Comparison of ENCODE assay signal across 8 cellular contexts in genomic region chr2:178450574-178451429, GRCh38. TPM values are rescaled to one million over a fixed set of nuclear protein-coding genes. Genes with fewer than 3 reads are reported as not detected.
A peak's percentile ranks its signal among the peaks of the same experiment; 100 is the strongest.
DNase-seq lines count a peak whose midpoint lies in the region; ATAC-seq and TF ChIP-seq lines count a peak whose summit lies in the region.

Gene PJVK, plus strand, starts transcription at chr2:178451378. Its CDS starts 2,032 bp downstream, at chr2:178453410.
Gene PRKRA, minus strand, starts transcription at chr2:178451175. Its CDS starts 145 bp downstream, at chr2:178451030.

- no peaks in the 10 kb centered on the region for H3K9me3 ChIP-seq in muscle layer of duodenum (ENCODE audit: control insufficient read depth in 1 of 2, low read length in 2 of 2)

- H3K27ac ChIP-seq in muscle layer of duodenum (ENCODE audit: low read length), result peak within 1 kb of the TSS; percentile 98

- peak; percentile 87 for DNase-seq in DMS79 (lab: John Stamatoyannopoulos, UW)
- DNase-seq in KG1 (lab: John Stamatoyannopoulos, UW), result peak; percentile 91
- DNase-seq in activated T-cell treated with anti-CD3 and anti-CD28 coated beads, Interleukin-2, amount 50 U/mL, for 48 hours, result peak; percentile 98
- peak; percentile 93 for DNase-seq in stimulated activated CD8-positive, alpha-beta memory T cell treated with anti-CD3 and anti-CD28 coated beads, Interleukin-7, amount 100 ng/mL, for 24 hours (ENCODE audit: low read depth)

- peaks cover 11 to 24% of the 10 kb centered on the region in 2 donors for H3K36me3 ChIP-seq in muscle layer of duodenum (ENCODE audit: control insufficient read depth in 1 of 2, insufficient read depth in 2 of 2, low read length in 2 of 2)

- no peaks in the 10 kb centered on the region for H3K27me3 ChIP-seq in muscle layer of duodenum (ENCODE audit: low read depth, low read length)

- peak within 1 kb of the TSS; percentile 73 to 88 for H3K4me3 ChIP-seq in muscle layer of duodenum (ENCODE audit: low read depth in 1 of 2, low read length in 2 of 2)

- ATAC-seq in GM21737 (IDR thresholded peaks at IDR 0.05; ENCODE audit: unreplicated experiment) (peak; percentile 88), esophagus mucosa (peak; percentile 99)

- H3K4me1 ChIP-seq in muscle layer of duodenum (ENCODE audit: control insufficient read depth in 1 of 2, insufficient read depth in 2 of 2, low read length in 2 of 2), result peaks cover 6 to 24% of the 10 kb centered on the region in 2 donors

TF ChIP-seq in PFSK-1, 5 proteins besides CTCF, POLR2A, EP300 and RAD21:
- TF ChIP-seq SIN3A (IDR thresholded peaks at IDR 0.05; ENCODE audit: borderline replicate concordance, insufficient read depth, low read length), result peak; percentile 59; the same call in 1 of the 2 replicates
- no peak for TF ChIP-seq FOXP2 (optimal IDR thresholded peaks at IDR 0.05; ENCODE audit: borderline replicate concordance, extremely low read depth, extremely low read length, insufficient read depth)
- peak in 1 of 2 experiments; percentile 36; a peak in 1 of 4 replicates for TF ChIP-seq REST (IDR thresholded peaks at IDR 0.05; ENCODE audit: insufficient read depth in 1 of 2, low read depth in 2 of 2, low read length in 2 of 2)
- no peak for TF ChIP-seq TAF1 (IDR thresholded peaks at IDR 0.05; ENCODE audit: borderline replicate concordance, insufficient read depth, low read length)
- peak; percentile 91 for TF ChIP-seq POLR2AphosphoS5 (IDR thresholded peaks at IDR 0.05; ENCODE audit: low read depth, low read length)

RNA-seq across cellular contexts. Expression of gene PJVK, which starts in this region (rescaled TPM):
- 0.30 TPM for polyA plus RNA-seq in PFSK-1 (2012; ENCODE audit: insufficient read length, low read depth)
- total RNA-seq in esophagus mucosa, result 1.4 TPM

RNA-seq across cellular contexts. Expression of gene PRKRA, which starts in this region (rescaled TPM):
- 56.5 TPM for polyA plus RNA-seq in PFSK-1 (2012; ENCODE audit: insufficient read length, low read depth)
- 25.3 TPM for total RNA-seq in esophagus mucosa

Comparison
In these comparisons a context has a peak if more than half of its experiments do, and no peak if none do; other contexts are left out.
1. Peak in every context shown above with its lines: DNase-seq, ATAC-seq, H3K4me3 ChIP-seq and H3K27ac ChIP-seq.